Comparison of ENCODE assay signal across 8 cellular contexts in genomic region chr14:24442240-24443052, GRCh38. TPM values are rescaled to one million over a fixed set of nuclear protein-coding genes. Genes with fewer than 3 reads are reported as not detected.
DNase-seq lines count a peak whose midpoint lies in the region; ATAC-seq and TF ChIP-seq lines count a peak whose summit lies in the region.

Gene SDR39U1 (minus strand): TSS chr14:24442776. CDS start chr14:24442769, 7 bp downstream.

- peak within 1 kb of the TSS; percentile 97 for H3K27ac ChIP-seq in CD8-positive, alpha-beta memory T cell (ENCODE audit: low read depth, low read length)
- peak within 1 kb of the TSS; percentile 94 to 97 for H3K27ac ChIP-seq in lung (ENCODE audit: low read depth in 1 of 2, low read length in 1 of 2)

- ATAC-seq in GM19467 (IDR thresholded peaks at IDR 0.05; ENCODE audit: unreplicated experiment) = peak; percentile 90
- ATAC-seq in lung (ENCODE audit: insufficient read depth, low FRiP score) = peak; percentile 92

- whole genome bisulfite sequencing in lung, 2 donors = 0% methylated on average over 52 of the region's 52 CpGs

- peaks cover 25% of the 10 kb centered on the region for H3K4me1 ChIP-seq in CD8-positive, alpha-beta memory T cell (ENCODE audit: insufficient read depth, low read length)
- H3K4me1 ChIP-seq in lung (ENCODE audit: control insufficient read depth in 2 of 2, insufficient read depth in 2 of 2, low read length in 2 of 2) = peaks cover 3 to 5% of the 10 kb centered on the region in 2 donors

- peak; percentile 93 to 99 (median 96) for DNase-seq in CD8-positive, alpha-beta memory T cell
- peak; percentile 99 for DNase-seq in HS-27A (ENCODE audit: low read depth)
- peak; percentile 82 for DNase-seq in NK-92 (lab: John Stamatoyannopoulos, UW; ENCODE audit: unreplicated experiment)
- peak; percentile 88 to 93 for DNase-seq in activated CD8-positive, alpha-beta memory T cell treated with anti-CD3 and anti-CD28 coated beads for 1 hour (ENCODE audit: extremely low read depth in 1 of 2, low read depth in 1 of 2)
- DNase-seq in effector CD8-positive, alpha-beta T cell (lab: John Stamatoyannopoulos, UW) = peak; percentile 94
- DNase-seq in lung (ENCODE audit: low spot score) = peak; percentile 98
- peak; percentile 70 to 94 (median 91) for DNase-seq in stimulated activated CD4-positive, alpha-beta T cell treated with anti-CD3 and anti-CD28 coated beads, TNF-alpha, amount 100 ng/mL, for 4 hours (ENCODE audit: low read depth in 3 of 3)

- peaks cover 29% of the 10 kb centered on the region for H3K36me3 ChIP-seq in CD8-positive, alpha-beta memory T cell (ENCODE audit: insufficient read depth, low read length)
- H3K36me3 ChIP-seq in lung (ENCODE audit: control insufficient read depth in 2 of 2, insufficient read depth in 2 of 2, low read length in 2 of 2) = peaks cover 6 to 26% of the 10 kb centered on the region in 2 donors

- H3K27ac Mint-ChIP-seq in CD8-positive, alpha-beta memory T cell = peak within 1 kb of the TSS; percentile 93 to 99 (median 98)

- H3K4me3 ChIP-seq in CD8-positive, alpha-beta memory T cell (ENCODE audit: low read length) = peak within 1 kb of the TSS; percentile 96
- peak within 1 kb of the TSS; percentile 45 for H3K4me3 ChIP-seq in lung

- H3K9me3 Mint-ChIP-seq in CD8-positive, alpha-beta memory T cell = no peaks in the 10 kb centered on the region

- peaks cover 0 to 4% of the 10 kb centered on the region in 2 donors for H3K27me3 Mint-ChIP-seq in CD8-positive, alpha-beta memory T cell

- peaks cover 34 to 54% (median 48%) of the 10 kb centered on the region in 3 donors for H3K4me1 Mint-ChIP-seq in CD8-positive, alpha-beta memory T cell

- H3K9me3 ChIP-seq in CD8-positive, alpha-beta memory T cell (ENCODE audit: low read length) = no peaks in the 10 kb centered on the region
- no peaks in the 10 kb centered on the region for H3K9me3 ChIP-seq in lung (ENCODE audit: control insufficient read depth in 2 of 2, insufficient read depth in 1 of 2, low read length in 1 of 2)

- CTCF ChIA-PET in CD8-positive, alpha-beta memory T cell (lab: Charles Lee) = interaction anchor here (1.0 to 22.1 kb wide), 7 partner anchors 11 to 327 kb away, joined by 3 to 486 read pairs (median 4); partner anchors contain the start of genes ADCY4, CBLN3, CIDEB and DCAF11

- H3K36me3 Mint-ChIP-seq in CD8-positive, alpha-beta memory T cell = peaks cover 0 to 51% (median 14%) of the 10 kb centered on the region in 3 donors

- no peak for TF ChIP-seq CTCF in lung (IDR thresholded peaks at IDR 0.05; ENCODE audit: control extremely low read depth, extremely low read depth)

- no peaks in the 10 kb centered on the region for H3K27me3 ChIP-seq in CD8-positive, alpha-beta memory T cell (ENCODE audit: insufficient read depth, low read length, poor library complexity, severe bottlenecking)
- H3K27me3 ChIP-seq in lung (ENCODE audit: control insufficient read depth, insufficient read depth) = no peaks in the 10 kb centered on the region

- POLR2A ChIA-PET in CD8-positive, alpha-beta memory T cell (lab: Charles Lee) = interaction anchor here (0.6 to 3.1 kb wide), 10 partner anchors 12 to 1348 kb away, joined by 3 to 54 read pairs (median 4); partner anchors contain the start of genes ACIN1, CBLN3, KHNYN and NYNRIN

- H3K4me3 Mint-ChIP-seq in CD8-positive, alpha-beta memory T cell = peak within 1 kb of the TSS; percentile 88 to 99 (median 96)

RNA-seq across cellular contexts. Expression of gene SDR39U1, which starts in this region (rescaled TPM):
- 10 to 100 TPM; 58.1 to 59.6 TPM for total RNA-seq in CD8-positive, alpha-beta memory T cell
- 67.7 TPM for polyA plus RNA-seq in CD8-positive, alpha-beta memory T cell
- total RNA-seq in lung = 10 to 100 TPM; 19.5 to 57.1 TPM
- polyA plus RNA-seq in lung = 10 to 100 TPM; 48.5 to 63.9 TPM

Comparison
In these comparisons a context has a peak if more than half of its experiments do, and no peak if none do; other contexts are left out.
1. Peak in every context shown above with its lines: DNase-seq, ATAC-seq, H3K4me3 ChIP-seq and H3K27ac ChIP-seq.